ENCODE assay signal across 7 cellular contexts in genomic region chr4:25313194-25313895, GRCh38. TPM values are rescaled to one million over a fixed set of nuclear protein-coding genes. Genes with fewer than 3 reads are reported as not detected.
A peak's percentile ranks its signal among the peaks of the same experiment; 100 is the strongest.
DNase-seq lines count a peak whose midpoint lies in the region; ATAC-seq and TF ChIP-seq lines count a peak whose summit lies in the region.

No MANE protein-coding gene starts in this region.

- peaks cover 10% of the 10 kb centered on the region; the same call in 1 of the 3 replicates for H3K36me3 Mint-ChIP-seq in GM23338 (ENCODE audit: low read depth)

- peak; percentile 23 for ATAC-seq in GM23338
- no peak for ATAC-seq in GM21786 (IDR thresholded peaks at IDR 0.05; ENCODE audit: unreplicated experiment)
- no peak for ATAC-seq in HG03565 (IDR thresholded peaks at IDR 0.05; ENCODE audit: unreplicated experiment)
- no peak for ATAC-seq in GM21360 (IDR thresholded peaks at IDR 0.05; ENCODE audit: unreplicated experiment)

- H3K9me2 ChIP-seq in GM23338 (ENCODE audit: insufficient read depth) (peaks cover 7% of the 10 kb centered on the region; the same call in 1 of the 2 replicates), SK-N-SH (no peaks in the 10 kb centered on the region)

- CTCF ChIA-PET in SK-N-SH (lab: Yijun Ruan, JAX): interaction anchor here (0.9 to 4.1 kb wide), 40 partner anchors 7 to 693 kb away, joined by 3 to 43 read pairs (median 6); partner anchors contain the start of genes ANAPC4, PI4K2B and SEPSECS

- no peaks in the 10 kb centered on the region for H3F3A ChIP-seq in GM23338 (replicated peaks; ENCODE audit: low read depth)
- peaks cover 13% of the 10 kb centered on the region for H3F3A ChIP-seq in SK-N-SH (replicated peaks; ENCODE audit: insufficient read depth)

- peaks cover 4% of the 10 kb centered on the region; the same call in 2 of the 3 replicates for H3K9me3 Mint-ChIP-seq in GM23338

- POLR2A ChIA-PET in SK-N-SH (lab: Yijun Ruan, JAX): interaction anchor here (1.2 kb wide), 1 partner anchor 64 kb away, joined by 9 read pairs; the partner anchor contains the start of gene ANAPC4

- H2AFZ ChIP-seq in GM23338 (peak overlapping the region; percentile 69; the same call in 1 of the 2 replicates), SK-N-SH (ENCODE audit: low read depth) (peak overlapping the region; percentile 90)

- H3K4me3 Mint-ChIP-seq in GM23338: peak overlapping the region; percentile 97

- H3K4me1 ChIP-seq in GM23338 (ENCODE audit: insufficient read depth) (no peaks in the 10 kb centered on the region), SK-N-SH (ENCODE audit: control insufficient read depth in 1 of 2, insufficient read depth in 2 of 2, low read depth in 1 of 2, low read length in 1 of 2) (peaks cover 3 to 5% of the 10 kb centered on the region in 2 experiments; a peak in 2 of 4 replicates)

- TF ChIP-seq RAD21 in SK-N-SH (IDR thresholded peaks at IDR 0.05; ENCODE audit: low read length): no peak

- DNase-seq in GM23338 (ENCODE audit: low spot score) (peak; percentile 70), SK-N-SH (no peak), fibroblast of pulmonary artery (ENCODE audit: low read depth) (no peak), retinal pigment epithelial cell (ENCODE audit: low read depth) (no peak)

- no peaks in the 10 kb centered on the region for H3K9me3 ChIP-seq in SK-N-SH

- peak overlapping the region; percentile 99 for H3K27ac Mint-ChIP-seq in GM23338

- H3K4me2 ChIP-seq in GM23338 (peak overlapping the region; percentile 90), SK-N-SH (peak overlapping the region; percentile 84)

- no peak for TF ChIP-seq EP300 in SK-N-SH (IDR thresholded peaks at IDR 0.05; ENCODE audit: borderline replicate concordance in 1 of 2, low read depth in 1 of 2, low read length in 1 of 2)

- peak overlapping the region; percentile 77 for H3K9ac ChIP-seq in SK-N-SH

- TF ChIP-seq CTCF in GM23338 (conservative IDR thresholded peaks at IDR 0.05; ENCODE audit: low read depth in 2 of 2): no peak
- TF ChIP-seq CTCF in SK-N-SH (IDR thresholded peaks at IDR 0.05): no peak
- TF ChIP-seq CTCF in fibroblast of pulmonary artery (IDR thresholded peaks at IDR 0.05; ENCODE audit: low read length, missing control alignments): no peak
- TF ChIP-seq CTCF in retinal pigment epithelial cell (conservative IDR thresholded peaks at IDR 0.05; ENCODE audit: low read depth, low read length): no peak

- peaks cover 3% of the 10 kb centered on the region; the same call in 1 of the 2 replicates for H3K36me3 ChIP-seq in GM23338 (ENCODE audit: insufficient read depth)
- peaks cover 0 to 11% of the 10 kb centered on the region in 2 experiments for H3K36me3 ChIP-seq in SK-N-SH (replicated peaks in 1 of 2; ENCODE audit: control insufficient read depth in 1 of 2, insufficient read depth in 2 of 2, low read length in 1 of 2)

- H3K4me1 Mint-ChIP-seq in GM23338: peaks cover 6% of the 10 kb centered on the region; the same call in 2 of the 3 replicates

- H3K27me3 ChIP-seq in GM23338 (ENCODE audit: insufficient read depth) (no peaks in the 10 kb centered on the region), SK-N-SH (ENCODE audit: insufficient read depth) (no peaks in the 10 kb centered on the region)

- H3K79me2 ChIP-seq in GM23338 (replicated peaks; ENCODE audit: insufficient read depth): no peaks in the 10 kb centered on the region
- H3K79me2 ChIP-seq in SK-N-SH (ENCODE audit: insufficient read depth): no peaks in the 10 kb centered on the region

- H3K4me3 ChIP-seq in GM23338 (peak overlapping the region; percentile 81), SK-N-SH (ENCODE audit: low read depth in 2 of 2, low read length in 1 of 2) (peak overlapping the region; percentile 79 to 80), fibroblast of pulmonary artery (replicated peaks; ENCODE audit: low read depth, low read length) (peak overlapping the region; percentile 95), retinal pigment epithelial cell (ENCODE audit: low read length) (peak overlapping the region; percentile 96)

- H3K27ac ChIP-seq in GM23338 (ENCODE audit: low read depth): peak overlapping the region; percentile 93
- H3K27ac ChIP-seq in SK-N-SH (ENCODE audit: low read depth in 2 of 2, low read length in 1 of 2): peak overlapping the region; percentile 75 to 77; a peak in 3 of 4 replicates

- WGBS in SK-N-SH (ENCODE audit: low lambda C conversion rate): 5% methylated on average over 23 of the region's 23 CpGs

- H3K27me3 Mint-ChIP-seq in GM23338 (ENCODE audit: insufficient read depth, low read depth, poor library complexity): no peaks in the 10 kb centered on the region

- no peaks in the 10 kb centered on the region; the same call in 1 of the 2 replicates for H4K20me1 ChIP-seq in GM23338 (replicated peaks; ENCODE audit: insufficient read depth)
- no peaks in the 10 kb centered on the region for H4K20me1 ChIP-seq in SK-N-SH (ENCODE audit: insufficient read depth)

TF ChIP-seq in GM23338, 12 proteins besides CTCF, POLR2A, EP300 and RAD21 (continues in another document):
- TF ChIP-seq ZNF331 (CRISPR knock-in tag; IDR thresholded peaks at IDR 0.05; ENCODE audit: low read depth) (no peak), EZH2 (IDR thresholded peaks at IDR 0.05; ENCODE audit: low read depth, unreplicated experiment) (no peak), POLR2AphosphoS5 (IDR thresholded peaks at IDR 0.05; ENCODE audit: low read depth) (no peak), JUNB (IDR thresholded peaks at IDR 0.05; ENCODE audit: unreplicated experiment) (no peak), CREB1 (CRISPR knock-in tag; IDR thresholded peaks at IDR 0.05; ENCODE audit: low read depth) (no peak), NANOG (IDR thresholded peaks at IDR 0.05; ENCODE audit: borderline replicate concordance) (no peak)

TF ChIP-seq in SK-N-SH, 30 proteins besides CTCF, POLR2A, EP300 and RAD21:
- no peak for TF ChIP-seq PBX3 (IDR thresholded peaks at IDR 0.05)
- no peak for TF ChIP-seq TEAD4 (IDR thresholded peaks at IDR 0.05; ENCODE audit: borderline replicate concordance, insufficient read depth)
- no peak for TF ChIP-seq FOXM1 (IDR thresholded peaks at IDR 0.05; ENCODE audit: low read depth)
- no peak for TF ChIP-seq MAX (IDR thresholded peaks at IDR 0.05; ENCODE audit: low read depth)

RNA-seq across cellular contexts. Expression of gene ZCCHC4, which starts 0.8 kb away (rescaled TPM):
- total RNA-seq in GM23338 (2014; rRNA removed; shearing (Covaris generic)): 17.9 and 22.4 TPM in 2 replicates
- polyA plus RNA-seq in GM23338 (2016; fragmentation: Nextera tagmentation; extraction: Ambion mirVana) (8.7 and 11.3 TPM in 2 replicates), SK-N-SH (2012; rRNA removed) (4.8 and 7.5 TPM in 2 replicates)
- polyA plus RNA-seq in SK-N-SH (2012; cell fraction: cytosol; rRNA removed): 4.6 and 5.1 TPM in 2 replicates
- 11.8 and 18.3 TPM in 2 replicates for polyA plus RNA-seq in SK-N-SH (2012; cell fraction: nucleus; rRNA removed)
